31 cellular contexts compared by ENCODE assay signal in genomic region chr9:109737295-109737694, GRCh38. TPM values are rescaled to one million over a fixed set of nuclear protein-coding genes. Genes with fewer than 3 reads are reported as not detected.
"Had no signal": no experiment of that assay in that cellular context is flagged by ENCODE, and none has a peak within 500 bp of the region (broad histone marks: within the 10 kb centered on the region; RNA-seq: fewer than 3 reads in every experiment).

No MANE protein-coding gene starts in this region.

- H3K27ac ChIP-seq: Peyer's patch, WERI-Rb-1 had no signal

- H3K36me3 ChIP-seq: Peyer's patch, WERI-Rb-1 had no signal

- H3K9me3 ChIP-seq: Peyer's patch had no signal

- DNase-seq: activated CD4-positive, alpha-beta memory T cell treated with anti-CD3 and anti-CD28 coated beads, Interleukin-2, amount 10 ng/mL, durations not matched to agents 7 days and 5 days; activated CD4-positive, alpha-beta T cell treated with anti-CD3 and anti-CD28 coated beads for 36 hours; activated CD4-positive, alpha-beta T cell treated with anti-CD3 and anti-CD28 coated beads, Interleukin-2, amount 50 U/mL, for 1 hour; activated gamma-delta T cell; activated naive CD4-positive, alpha-beta T cell treated with anti-CD3 and anti-CD28 coated beads for 36 hours; activated T-cell treated with anti-CD3 and anti-CD28 coated beads for 4 hours; activated T-cell treated with anti-CD3 and anti-CD28 coated beads, Interleukin-2, amount 50 U/mL, for 48 hours; amygdala; Karpas-422; MM.1S; NCI-H1105 treated with DMSO at 0.1 percent for 48 hours; NCI-H1436 treated with DMSO at 0.1 percent for 48 hours; NCI-H187; NCI-H2171; NCI-H226; NCI-H510A; NCI-H526 treated with DMSO at 0.1 percent for 48 hours; NCI-H82; NK-92 treated with Interleukin-12 subunit alpha and Interleukin-12 subunit beta, amount 100 ng/mL, for 24 hours; OCI-M1; Peyer's patch; SIG-M5; T-cell; T-helper 2 cell; T1000; WERI-Rb-1 had no signal

- H3K27me3 ChIP-seq: Peyer's patch had no signal

- H3K4me3 ChIP-seq: K562, Peyer's patch had no signal

- ATAC-seq: activated CD4-positive, alpha-beta T cell treated with anti-CD3 and anti-CD28 coated beads for 36 hours; activated T-helper 17 cell treated with anti-CD3 and anti-CD28 coated beads, Interleukin-2, amount 50 U/mL, for 72 hours; K562; T-cell had no signal

- FAIRE-seq: astrocyte, K562, TTC549 had no signal

RNA-seq across cellular contexts. Expression of gene PALM2AKAP2, which starts 42.7 kb away (rescaled TPM):
- total RNA-seq: activated CD4-positive, alpha-beta memory T cell treated with anti-CD3 and anti-CD28 coated beads, Interleukin-2, amount 10 ng/mL, durations not matched to agents 7 days and 5 days; activated CD8-positive, alpha-beta memory T cell treated with anti-CD3 and anti-CD28 coated beads for 36 hours; K562; T-cell had no signal
- polyA plus RNA-seq: K562 had no signal
